14 cellular contexts compared by ENCODE assay signal in genomic region chr2:37617119-37617892, GRCh38. TPM values are rescaled to one million over a fixed set of nuclear protein-coding genes. Genes with fewer than 3 reads are reported as not detected.
DNase-seq lines count a peak whose midpoint lies in the region; ATAC-seq, FAIRE-seq and TF ChIP-seq lines count a peak whose summit lies in the region.
"Had no signal": no experiment of that assay in that cellular context is flagged by ENCODE, and none has a peak within 500 bp of the region (broad histone marks: within the 10 kb centered on the region; RNA-seq: fewer than 3 reads in every experiment).

No MANE protein-coding gene starts in this region.

- H3K9me3 ChIP-seq in endocrine pancreas (ENCODE audit: control insufficient read depth, low read length): no peaks in the 10 kb centered on the region
- no peaks in the 10 kb centered on the region for H3K9me3 ChIP-seq in upper lobe of right lung
- H3K9me3 ChIP-seq: lower lobe of right lung, thyroid gland had no signal

- no peak overlapping the region for H3K9ac ChIP-seq in endocrine pancreas (ENCODE audit: control insufficient read depth, insufficient read depth, low read length)

- H3K4me1 ChIP-seq in endocrine pancreas (ENCODE audit: control insufficient read depth, insufficient read depth, low read length): peaks cover 32% of the 10 kb centered on the region
- H3K4me1 ChIP-seq in upper lobe of right lung: peaks cover 20% of the 10 kb centered on the region

- DNase-seq in CD1c-positive myeloid dendritic cell (ENCODE audit: extremely low spot score) (peak; percentile 47), GM12891 (ENCODE audit: insufficient read length, low spot score) (no peak), NCI-H2081 (lab: John Stamatoyannopoulos, UW) (peak; percentile 60 to 85), AG20443 (ENCODE audit: low spot score) (no peak), upper lobe of right lung (no peak), NCI-H2196 (lab: John Stamatoyannopoulos, UW; ENCODE audit: unreplicated experiment) (no peak)
- DNase-seq: activated CD4-positive, alpha-beta T cell treated with anti-CD3 and anti-CD28 coated beads for 4 hours; C1 segment of cervical spinal cord; head of caudate nucleus; lower lobe of right lung; NCI-H187; thyroid gland had no signal

- peak overlapping the region; percentile 22 for H3K4me3 ChIP-seq in endocrine pancreas (ENCODE audit: control insufficient read depth, insufficient read depth, low read length)
- H3K4me3 ChIP-seq in upper lobe of right lung: no peak overlapping the region
- H3K4me3 ChIP-seq: lower lobe of right lung, thyroid gland had no signal

- H3K36me3 ChIP-seq in endocrine pancreas (ENCODE audit: control insufficient read depth, insufficient read depth, low read length) (no peaks in the 10 kb centered on the region), upper lobe of right lung (no peaks in the 10 kb centered on the region)
- H3K36me3 ChIP-seq: lower lobe of right lung, thyroid gland had no signal

- no peak for TF ChIP-seq CTCF in upper lobe of right lung (IDR thresholded peaks at IDR 0.05)

- intact Hi-C loops in upper lobe of right lung (cut with DNase I): no loop called here

- no peak for FAIRE-seq in GM12891 (lab: Jason Lieb, UNC)

- ATAC-seq in HG02763 (IDR thresholded peaks at IDR 0.05; ENCODE audit: unreplicated experiment) (no peak), upper lobe of right lung (no peak)
- ATAC-seq: lower lobe of right lung had no signal

- TF ChIP-seq POLR2A in GM12891 (IDR thresholded peaks at IDR 0.05; ENCODE audit: low read depth, low read length): peak; percentile 98

- no peaks in the 10 kb centered on the region for H3K27me3 ChIP-seq in endocrine pancreas (ENCODE audit: control insufficient read depth, insufficient read depth, low read length)
- H3K27me3 ChIP-seq in upper lobe of right lung: no peaks in the 10 kb centered on the region
- H3K27me3 ChIP-seq: thyroid gland had no signal

- H3K27ac ChIP-seq in upper lobe of right lung: no peak overlapping the region
- H3K27ac ChIP-seq: thyroid gland had no signal

TF ChIP-seq in GM12891, 5 proteins besides CTCF, POLR2A, EP300 and RAD21:
- TF ChIP-seq POU2F2 (IDR thresholded peaks at IDR 0.05; ENCODE audit: low read depth, low read length) (peak; percentile 10; the same call in 1 of the 2 replicates), SPI1 (IDR thresholded peaks at IDR 0.05; ENCODE audit: low read depth, low read length) (peak; percentile 88), POLR2AphosphoS5 (IDR thresholded peaks at IDR 0.05; ENCODE audit: low read depth, low read length) (peak; percentile 93), PAX5 (IDR thresholded peaks at IDR 0.05; ENCODE audit: insufficient read depth, low read length, severe bottlenecking) (no peak), TAF1 (IDR thresholded peaks at IDR 0.05; ENCODE audit: low read depth, low read length) (peak; percentile 81; the same call in 1 of the 2 replicates)

RNA-seq across cellular contexts. Expression of gene CDC42EP3, which starts 54.1 kb away (rescaled TPM):
- polyA plus RNA-seq in GM12891 (2012; ENCODE audit: low read depth, missing spikeins): 12.0 TPM
- 71.1 TPM for total RNA-seq in upper lobe of right lung

Comparison
In these comparisons a context has a peak if more than half of its experiments do, and no peak if none do; other contexts are left out.
1. DNase-seq: peak in CD1c-positive myeloid dendritic cell (single experiment) and NCI-H2081 (2 of 2); none in GM12891 (single experiment), AG20443 (single experiment), upper lobe of right lung (single experiment) and NCI-H2196 (single experiment).